In genomic region chr22:50673231-50674126, GRCh38 we compare ENCODE assay signal across 2 cellular contexts.
TF ChIP-seq lines count a peak whose summit lies in the region.

No MANE protein-coding gene starts in this region.

TF ChIP-seq in SK-N-SH, 30 proteins besides CTCF, POLR2A, EP300 and RAD21 (continued from another document):
- no peak for TF ChIP-seq PBX3 (IDR thresholded peaks at IDR 0.05)
- TF ChIP-seq REST (IDR thresholded peaks at IDR 0.05; ENCODE audit: low read depth, low read length): no peak
- TF ChIP-seq RCOR1 (IDR thresholded peaks at IDR 0.05; ENCODE audit: low read length): no peak
- no peak for TF ChIP-seq SIN3A (IDR thresholded peaks at IDR 0.05; ENCODE audit: borderline replicate concordance, low read depth, low read length)
- no peak for TF ChIP-seq MEF2A (IDR thresholded peaks at IDR 0.05; ENCODE audit: borderline replicate concordance, low read depth)
TF ChIP-seq in SK-N-SH: peak in this region for 0.

TF ChIP-seq in SK-N-SH treated with all-trans-retinoic acid at 6 μM for 48 hours, 23 proteins besides CTCF, POLR2A, EP300 and RAD21 (continued from another document):
- TF ChIP-seq CREB5 (CRISPR knock-in tag; IDR thresholded peaks at IDR 0.05; ENCODE audit: low read depth) (no peak), PPARA (CRISPR knock-in tag; IDR thresholded peaks at IDR 0.05; ENCODE audit: borderline replicate concordance) (no peak), ZFP3 (CRISPR knock-in tag; IDR thresholded peaks at IDR 0.05) (no peak), CSDC2 (CRISPR knock-in tag; IDR thresholded peaks at IDR 0.05) (no peak)
